Comparison of ENCODE assay signal across 8 cellular contexts in genomic region chr20:56467969-56468316, GRCh38. TPM values are rescaled to one million over a fixed set of nuclear protein-coding genes. Genes with fewer than 3 reads are reported as not detected.
A peak's percentile ranks its signal among the peaks of the same experiment; 100 is the strongest.
DNase-seq lines count a peak whose midpoint lies in the region; ATAC-seq, FAIRE-seq and TF ChIP-seq lines count a peak whose summit lies in the region.

No MANE protein-coding gene starts in this region.

- WGBS in mesendoderm (ENCODE audit: extremely low coverage, insufficient coverage, low lambda C conversion rate) = no CpG with 5 or more reads among the region's 7 CpGs

- no peak overlapping the region for H4K5ac ChIP-seq in mesendoderm (ENCODE audit: low read length)

- H3K27ac ChIP-seq in A673 (ENCODE audit: low read depth, low read length, poor library complexity, severe bottlenecking) (peak overlapping the region; percentile 70), astrocyte (ENCODE audit: low read depth, low read length) (peak overlapping the region; percentile 97), mesendoderm (ENCODE audit: low read depth, low read length) (no peak overlapping the region)

- peaks cover 10% of the 10 kb centered on the region for H4K20me1 ChIP-seq in astrocyte (ENCODE audit: insufficient read depth, low read length)

- POLR2A ChIA-PET in A673 (lab: Charles Lee; ENCODE audit: low non-redundant PET) = no interaction called here

- CTCF ChIA-PET in A673 (lab: Charles Lee) = no interaction called here

- peak overlapping the region; percentile 100 for H3K4me3 Mint-ChIP-seq in astrocyte (ENCODE audit: unreplicated experiment)

- peak; percentile 1 for ATAC-seq in HG02852 (IDR thresholded peaks at IDR 0.05; ENCODE audit: unreplicated experiment)

- no peak overlapping the region for H2BK120ac ChIP-seq in mesendoderm (ENCODE audit: low read depth, low read length)

- H3K9me3 ChIP-seq in A673 (ENCODE audit: low read depth, low read length, poor library complexity, severe bottlenecking) = no peaks in the 10 kb centered on the region
- no peaks in the 10 kb centered on the region for H3K9me3 ChIP-seq in astrocyte (ENCODE audit: insufficient read depth, low read depth, low read length)

- peaks cover 3% of the 10 kb centered on the region for H3K4me1 Mint-ChIP-seq in astrocyte (ENCODE audit: low read depth, unreplicated experiment)

- peaks cover 13% of the 10 kb centered on the region for H3K79me1 ChIP-seq in mesendoderm (ENCODE audit: low read length)

- H3K9ac ChIP-seq in astrocyte (ENCODE audit: low read length) = peak overlapping the region; percentile 98
- peak overlapping the region; percentile 76 for H3K9ac ChIP-seq in mesendoderm (ENCODE audit: low read length)

- peak overlapping the region; percentile 91 for H3K4me2 ChIP-seq in astrocyte (ENCODE audit: low read length)
- peak overlapping the region; percentile 87 for H3K4me2 ChIP-seq in mesendoderm (ENCODE audit: low read length)

- H3K4me3 ChIP-seq in A673 (ENCODE audit: low read depth, low read length, poor library complexity, severe bottlenecking) = peak overlapping the region; percentile 70
- peak overlapping the region; percentile 97 for H3K4me3 ChIP-seq in astrocyte (ENCODE audit: insufficient read depth, low read depth, low read length)
- peak overlapping the region; percentile 65 for H3K4me3 ChIP-seq in mesendoderm (ENCODE audit: low read length)

- no peaks in the 10 kb centered on the region for H3K27me3 Mint-ChIP-seq in astrocyte (ENCODE audit: low read depth, unreplicated experiment)

- no peak overlapping the region for H3K18ac ChIP-seq in mesendoderm (ENCODE audit: low read length)

- BruUV-seq in A673 (replicated peaks; lab: Mats Ljungman, UMichigan) = no TSS peak

- FAIRE-seq in astrocyte (lab: Jason Lieb, UNC) = no peak

- H3K9me3 Mint-ChIP-seq in astrocyte (ENCODE audit: unreplicated experiment) = no peaks in the 10 kb centered on the region

- H3K4ac ChIP-seq in mesendoderm (ENCODE audit: low read depth, low read length) = no peak overlapping the region

- peak overlapping the region; percentile 88 for H3K56ac ChIP-seq in mesendoderm (ENCODE audit: low read length)

- H2AK5ac ChIP-seq in mesendoderm (ENCODE audit: low read length) = no peak overlapping the region

- H3K23ac ChIP-seq in mesendoderm (ENCODE audit: low read length) = no peak overlapping the region

- no peak overlapping the region for H2BK15ac ChIP-seq in mesendoderm (replicated peaks; ENCODE audit: low read depth)

- intact Hi-C loops in A673 (cut with micrococcal nuclease; ENCODE audit: unreplicated experiment) = loop anchor here (5.0 kb wide), 1 partner anchor 76 kb away; the partner anchor contains the start of genes AURKA and CSTF1

- peak overlapping the region; percentile 97 for H2AFZ ChIP-seq in astrocyte (ENCODE audit: low read depth, low read length)

- peak overlapping the region; percentile 99 for H3K27ac Mint-ChIP-seq in astrocyte (ENCODE audit: unreplicated experiment)

- H3K79me2 ChIP-seq in astrocyte (ENCODE audit: insufficient read depth, low read length) = peaks cover 39% of the 10 kb centered on the region
- peaks cover 15% of the 10 kb centered on the region for H3K79me2 ChIP-seq in mesendoderm (ENCODE audit: control insufficient read depth, insufficient read depth, low read length)

- H2BK5ac ChIP-seq in mesendoderm (ENCODE audit: low read length) = no peak overlapping the region

- H3K36me3 ChIP-seq in A673 (ENCODE audit: insufficient read depth, low read length, poor library complexity, severe bottlenecking) (peaks cover 3% of the 10 kb centered on the region), astrocyte (ENCODE audit: insufficient read depth, low read length) (no peaks in the 10 kb centered on the region), mesendoderm (ENCODE audit: control insufficient read depth, insufficient read depth, low read length) (no peaks in the 10 kb centered on the region)

- H3K27me3 ChIP-seq in A673 (replicated peaks; ENCODE audit: insufficient read depth, low read depth, low read length, poor library complexity) = no peaks in the 10 kb centered on the region
- no peaks in the 10 kb centered on the region for H3K27me3 ChIP-seq in astrocyte (ENCODE audit: insufficient read depth, low read length)
- H3K27me3 ChIP-seq in mesendoderm (ENCODE audit: insufficient read depth, low read length, poor library complexity) = no peaks in the 10 kb centered on the region

- no peak overlapping the region for H4K8ac ChIP-seq in mesendoderm (ENCODE audit: low read depth, low read length)

- H3K4me1 ChIP-seq in A673 (ENCODE audit: insufficient read depth, low read length, poor library complexity, severe bottlenecking) (peaks cover 12% of the 10 kb centered on the region), astrocyte (ENCODE audit: insufficient read depth, low read length) (peaks cover 17% of the 10 kb centered on the region), mesendoderm (ENCODE audit: control insufficient read depth, low read depth, low read length) (no peaks in the 10 kb centered on the region)

- TF ChIP-seq CTCF in A673 (conservative IDR thresholded peaks at IDR 0.05; ENCODE audit: low read depth, low read length) (no peak), astrocyte (IDR thresholded peaks at IDR 0.05; ENCODE audit: insufficient read depth, low read depth, low read length) (no peak)

- DNase-seq in A673 (ENCODE audit: low spot score) (no peak), astrocyte (ENCODE audit: low read depth) (no peak), mesendoderm (no peak), NCI-H187 (lab: John Stamatoyannopoulos, UW) (no peak), GDM1 (lab: John Stamatoyannopoulos, UW) (no peak), ecto neural progenitor cell (ENCODE audit: low spot score) (no peak), DMS153 treated with DMSO at 0.1 percent for 48 hours (lab: John Stamatoyannopoulos, UW; ENCODE audit: unreplicated experiment) (no peak)

- no peaks in the 10 kb centered on the region for H3K36me3 Mint-ChIP-seq in astrocyte (ENCODE audit: low read depth, unreplicated experiment)

RNA-seq across cellular contexts. Expression of gene RTF2, which starts 0.5 kb away (rescaled TPM):
- total RNA-seq in A673 (2021) (86.7 and 99.1 TPM in 2 replicates), astrocyte (76.5 and 81.4 TPM in 2 replicates)
- 41.7 TPM for polyA plus RNA-seq in mesendoderm (2013, experiment 1 of 2)
- 43.6 TPM for polyA plus RNA-seq in mesendoderm (2013, experiment 2 of 2)

RNA-seq across cellular contexts. Expression of gene CASS4, which starts 55.9 kb away (rescaled TPM):
- 0.11 and 0.28 TPM in 2 replicates for total RNA-seq in A673 (2021)
- 2.3 and 2.5 TPM in 2 replicates for total RNA-seq in astrocyte
- not detected for polyA plus RNA-seq in mesendoderm (2013, experiment 1 of 2)
- not detected for polyA plus RNA-seq in mesendoderm (2013, experiment 2 of 2)

RNA-seq across cellular contexts. Expression of gene FAM209A, which starts 56.6 kb away (rescaled TPM):
- 0.32 and 0.46 TPM in 2 replicates for total RNA-seq in A673 (2021)
- total RNA-seq in astrocyte = 0.32 TPM in 1 of 2 replicates, not detected in the other
- 0.13 TPM for polyA plus RNA-seq in mesendoderm (2013, experiment 1 of 2)
- polyA plus RNA-seq in mesendoderm (2013, experiment 2 of 2) = 0.07 TPM
